ENCODE assay signal across 7 cellular contexts in genomic region chr10:25536027-25536426, GRCh38.
"Had no signal": no experiment of that assay in that cellular context is flagged by ENCODE, and none has a peak within 500 bp of the region (broad histone marks: within the 10 kb centered on the region; RNA-seq: fewer than 3 reads in every experiment).

No MANE protein-coding gene starts in this region.

- FAIRE-seq: HepG2, HTR-8/SVneo, K562 had no signal

- H3K36me3 Mint-ChIP-seq: IgD-negative memory B cell had no signal

- DNase-seq: IMR-90, KBM-7, KG1 had no signal

- ATAC-seq: HepG2, K562 had no signal

- H3K27me3 Mint-ChIP-seq: IgD-negative memory B cell had no signal

- H3K4me3 Mint-ChIP-seq: IgD-negative memory B cell had no signal
